2 cellular contexts compared by ENCODE assay signal in genomic region chr17:3890082-3890892, GRCh38.
TF ChIP-seq lines count a peak whose summit lies in the region.

No MANE protein-coding gene starts in this region.

TF ChIP-seq in SK-N-SH treated with all-trans-retinoic acid at 6 μM for 48 hours, 23 proteins besides CTCF, POLR2A, EP300 and RAD21:
- TF ChIP-seq ESRRG (CRISPR knock-in tag; IDR thresholded peaks at IDR 0.05), result no peak
- TF ChIP-seq, protein P1, sequence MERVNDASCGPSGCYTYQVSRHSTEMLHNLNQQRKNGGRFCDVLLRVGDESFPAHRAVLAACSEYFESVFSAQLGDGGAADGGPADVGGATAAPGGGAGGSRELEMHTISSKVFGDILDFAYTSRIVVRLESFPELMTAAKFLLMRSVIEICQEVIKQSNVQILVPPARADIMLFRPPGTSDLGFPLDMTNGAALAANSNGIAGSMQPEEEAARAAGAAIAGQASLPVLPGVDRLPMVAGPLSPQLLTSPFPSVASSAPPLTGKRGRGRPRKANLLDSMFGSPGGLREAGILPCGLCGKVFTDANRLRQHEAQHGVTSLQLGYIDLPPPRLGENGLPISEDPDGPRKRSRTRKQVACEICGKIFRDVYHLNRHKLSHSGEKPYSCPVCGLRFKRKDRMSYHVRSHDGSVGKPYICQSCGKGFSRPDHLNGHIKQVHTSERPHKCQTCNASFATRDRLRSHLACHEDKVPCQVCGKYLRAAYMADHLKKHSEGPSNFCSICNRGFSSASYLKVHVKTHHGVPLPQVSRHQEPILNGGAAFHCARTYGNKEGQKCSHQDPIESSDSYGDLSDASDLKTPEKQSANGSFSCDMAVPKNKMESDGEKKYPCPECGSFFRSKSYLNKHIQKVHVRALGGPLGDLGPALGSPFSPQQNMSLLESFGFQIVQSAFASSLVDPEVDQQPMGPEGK (CRISPR knock-in tag; IDR thresholded peaks at IDR 0.05; ENCODE audit: borderline replicate concordance), result 0 out of 2 replicates have a peak, but pooled peaks have one; percentile 23

TF ChIP-seq in HepG2, 621 proteins besides CTCF, POLR2A, EP300 and RAD21:
- no peak for TF ChIP-seq ZNF660 (CRISPR knock-in tag; IDR thresholded peaks at IDR 0.05; ENCODE audit: borderline replicate concordance, low read depth)
- no peak for TF ChIP-seq MYPOP (CRISPR knock-in tag; IDR thresholded peaks at IDR 0.05)
TF ChIP-seq in HepG2: peak in this region for 0.
